In the genomic region with DNA sequence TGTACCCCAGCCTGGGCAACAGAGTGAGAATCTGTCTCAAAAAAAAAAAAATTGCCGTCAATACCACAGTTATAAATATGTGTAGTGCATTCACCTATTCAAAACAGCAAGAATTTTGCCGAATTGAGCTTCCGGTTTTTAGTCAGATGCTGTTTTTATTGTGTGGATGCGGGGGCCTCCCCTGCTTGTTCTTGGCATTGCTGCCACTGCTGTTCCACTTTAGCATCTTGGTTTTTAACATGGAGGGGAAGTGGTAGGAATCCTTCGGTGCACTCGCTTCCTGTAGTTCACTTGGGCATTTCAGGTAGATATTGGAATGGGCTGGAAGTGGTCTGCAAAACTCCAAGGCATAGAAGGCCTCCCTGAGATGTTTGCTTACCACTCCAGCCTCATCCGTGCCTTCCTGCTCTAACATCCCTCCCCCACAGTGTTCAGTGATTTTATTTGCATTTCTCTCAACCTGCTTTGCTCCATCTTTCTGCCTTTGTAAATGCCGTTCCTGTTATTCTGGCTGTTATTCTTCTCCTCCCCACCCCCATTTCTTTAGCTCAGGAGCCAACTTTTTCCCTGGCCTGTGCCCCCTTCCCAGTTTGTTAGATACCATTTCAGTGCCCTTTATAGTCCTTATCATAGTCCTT, we compare ENCODE assay signal across 7 cellular contexts. TPM values are rescaled to one million over a fixed set of nuclear protein-coding genes. Genes with fewer than 3 reads are reported as not detected.
DNase-seq lines count a peak whose midpoint lies in the region; ATAC-seq and TF ChIP-seq lines count a peak whose summit lies in the region.

No MANE protein-coding gene starts in this region.

- peaks cover 93% of the 10 kb centered on the region for H3K79me2 ChIP-seq in GM23338 (replicated peaks; ENCODE audit: insufficient read depth)
- H3K79me2 ChIP-seq in OCI-LY1 (ENCODE audit: insufficient read depth, low read length), result peaks cover 58% of the 10 kb centered on the region

- no peaks in the 10 kb centered on the region for H3K27me3 ChIP-seq in GM23338 (ENCODE audit: insufficient read depth)
- H3K27me3 ChIP-seq in OCI-LY1 (ENCODE audit: insufficient read depth, low read length), result no peaks in the 10 kb centered on the region

- H4K20me1 ChIP-seq in GM23338 (replicated peaks; ENCODE audit: insufficient read depth), result 0 out of 2 replicates have a peak, but pooled peaks cover 3% of the 10 kb centered on the region
- H4K20me1 ChIP-seq in OCI-LY1 (ENCODE audit: insufficient read depth, low read length), result no peaks in the 10 kb centered on the region

- H3K4me1 ChIP-seq in GM23338 (ENCODE audit: insufficient read depth), result peaks cover 46% of the 10 kb centered on the region
- peaks cover 83% of the 10 kb centered on the region for H3K4me1 ChIP-seq in OCI-LY1 (ENCODE audit: insufficient read depth, low read length, severe bottlenecking)

- H3K4me2 ChIP-seq in GM23338 (peak overlapping the region; percentile 53; the same call in 1 of the 2 replicates), OCI-LY1 (ENCODE audit: low read length) (peak overlapping the region; percentile 87)

- ATAC-seq in GM18858 (IDR thresholded peaks at IDR 0.05; ENCODE audit: unreplicated experiment) (peak; percentile 26), GM23338 (no peak; the same call in 2 of the 3 replicates)

- H3F3A ChIP-seq in GM23338 (replicated peaks; ENCODE audit: low read depth) (0 out of 2 replicates have a peak, but pooled peaks cover 3% of the 10 kb centered on the region), OCI-LY1 (ENCODE audit: insufficient read depth, low read length) (peaks cover 9% of the 10 kb centered on the region)

- 0 out of 2 replicates have a peak, but pooled peaks cover 2% of the 10 kb centered on the region for H3K9me3 ChIP-seq in OCI-LY1 (ENCODE audit: low read length)

- DNase-seq in GM23338 (ENCODE audit: low spot score), result peak; percentile 17
- no peak for DNase-seq in mesothelial cell of epicardium (ENCODE audit: low spot score in 2 of 2, unreplicated experiment in 2 of 2)
- no peak for DNase-seq in A172 (ENCODE audit: low spot score)
- no peak for DNase-seq in AG08395 (ENCODE audit: low spot score)
- DNase-seq in activated CD8-positive, alpha-beta memory T cell treated with anti-CD3 and anti-CD28 coated beads, Interleukin-2, amount 50 U/mL, for 4 hours, result no peak

- no peak overlapping the region for H3K4me3 Mint-ChIP-seq in GM23338
- H3K4me3 Mint-ChIP-seq in mesothelial cell of epicardium, result no peak overlapping the region

- H3K9me2 ChIP-seq in GM23338 (ENCODE audit: insufficient read depth) (no peaks in the 10 kb centered on the region), OCI-LY1 (ENCODE audit: low read depth, low read length) (no peaks in the 10 kb centered on the region)

- H3K27me3 Mint-ChIP-seq in GM23338 (ENCODE audit: insufficient read depth, low read depth, poor library complexity), result peaks cover 3% of the 10 kb centered on the region
- no peaks in the 10 kb centered on the region for H3K27me3 Mint-ChIP-seq in mesothelial cell of epicardium (ENCODE audit: low read depth)

- TF ChIP-seq CTCF in GM23338 (conservative IDR thresholded peaks at IDR 0.05; ENCODE audit: low read depth in 2 of 2), result no peak
- no peak for TF ChIP-seq CTCF in OCI-LY1 (IDR thresholded peaks at IDR 0.05; ENCODE audit: low read length)
- TF ChIP-seq CTCF in mesothelial cell of epicardium (IDR thresholded peaks at IDR 0.05; ENCODE audit: unreplicated experiment), result no peak

- H3K9ac ChIP-seq in OCI-LY1 (ENCODE audit: low read length), result peak overlapping the region; percentile 66

- H2AFZ ChIP-seq in GM23338 (no peak overlapping the region), OCI-LY1 (ENCODE audit: low read length) (0 out of 2 replicates have a peak overlapping the region, but pooled peaks have one; percentile 13)

- peaks cover 51% of the 10 kb centered on the region for H3K4me1 Mint-ChIP-seq in GM23338
- H3K4me1 Mint-ChIP-seq in mesothelial cell of epicardium, result peaks cover 13% of the 10 kb centered on the region

- peak overlapping the region; percentile 3 for H3K27ac Mint-ChIP-seq in GM23338
- H3K27ac Mint-ChIP-seq in mesothelial cell of epicardium, result peak overlapping the region; percentile 7

- H3K36me3 Mint-ChIP-seq in GM23338 (ENCODE audit: low read depth) (peaks cover 11% of the 10 kb centered on the region; the same call in 2 of the 3 replicates), mesothelial cell of epicardium (peaks cover 4% of the 10 kb centered on the region)

- H3K4me3 ChIP-seq in GM23338 (no peak overlapping the region), OCI-LY1 (ENCODE audit: low read depth, low read length, poor library complexity, severe bottlenecking) (peak overlapping the region; percentile 55)

- peak overlapping the region; percentile 46; the same call in 1 of the 2 replicates for H3K27ac ChIP-seq in GM23338 (ENCODE audit: low read depth)
- H3K27ac ChIP-seq in OCI-LY1 (ENCODE audit: low read depth, low read length, poor library complexity, severe bottlenecking), result peak overlapping the region; percentile 96

- no peaks in the 10 kb centered on the region for H3K36me3 ChIP-seq in GM23338 (ENCODE audit: insufficient read depth)
- H3K36me3 ChIP-seq in OCI-LY1 (ENCODE audit: insufficient read depth, low read length), result peaks cover 12% of the 10 kb centered on the region; the same call in 1 of the 2 replicates

- H3K9me3 Mint-ChIP-seq in GM23338 (no peaks in the 10 kb centered on the region), mesothelial cell of epicardium (peaks cover 1% of the 10 kb centered on the region)

TF ChIP-seq in GM23338, 12 proteins besides CTCF, POLR2A, EP300 and RAD21 (continues in another document):
- TF ChIP-seq JUNB (IDR thresholded peaks at IDR 0.05; ENCODE audit: unreplicated experiment) (no peak), ZNF331 (CRISPR knock-in tag; IDR thresholded peaks at IDR 0.05; ENCODE audit: low read depth) (no peak), POLR2AphosphoS5 (IDR thresholded peaks at IDR 0.05; ENCODE audit: low read depth) (no peak), NANOG (IDR thresholded peaks at IDR 0.05; ENCODE audit: borderline replicate concordance) (no peak)
- TF ChIP-seq, protein P1, sequence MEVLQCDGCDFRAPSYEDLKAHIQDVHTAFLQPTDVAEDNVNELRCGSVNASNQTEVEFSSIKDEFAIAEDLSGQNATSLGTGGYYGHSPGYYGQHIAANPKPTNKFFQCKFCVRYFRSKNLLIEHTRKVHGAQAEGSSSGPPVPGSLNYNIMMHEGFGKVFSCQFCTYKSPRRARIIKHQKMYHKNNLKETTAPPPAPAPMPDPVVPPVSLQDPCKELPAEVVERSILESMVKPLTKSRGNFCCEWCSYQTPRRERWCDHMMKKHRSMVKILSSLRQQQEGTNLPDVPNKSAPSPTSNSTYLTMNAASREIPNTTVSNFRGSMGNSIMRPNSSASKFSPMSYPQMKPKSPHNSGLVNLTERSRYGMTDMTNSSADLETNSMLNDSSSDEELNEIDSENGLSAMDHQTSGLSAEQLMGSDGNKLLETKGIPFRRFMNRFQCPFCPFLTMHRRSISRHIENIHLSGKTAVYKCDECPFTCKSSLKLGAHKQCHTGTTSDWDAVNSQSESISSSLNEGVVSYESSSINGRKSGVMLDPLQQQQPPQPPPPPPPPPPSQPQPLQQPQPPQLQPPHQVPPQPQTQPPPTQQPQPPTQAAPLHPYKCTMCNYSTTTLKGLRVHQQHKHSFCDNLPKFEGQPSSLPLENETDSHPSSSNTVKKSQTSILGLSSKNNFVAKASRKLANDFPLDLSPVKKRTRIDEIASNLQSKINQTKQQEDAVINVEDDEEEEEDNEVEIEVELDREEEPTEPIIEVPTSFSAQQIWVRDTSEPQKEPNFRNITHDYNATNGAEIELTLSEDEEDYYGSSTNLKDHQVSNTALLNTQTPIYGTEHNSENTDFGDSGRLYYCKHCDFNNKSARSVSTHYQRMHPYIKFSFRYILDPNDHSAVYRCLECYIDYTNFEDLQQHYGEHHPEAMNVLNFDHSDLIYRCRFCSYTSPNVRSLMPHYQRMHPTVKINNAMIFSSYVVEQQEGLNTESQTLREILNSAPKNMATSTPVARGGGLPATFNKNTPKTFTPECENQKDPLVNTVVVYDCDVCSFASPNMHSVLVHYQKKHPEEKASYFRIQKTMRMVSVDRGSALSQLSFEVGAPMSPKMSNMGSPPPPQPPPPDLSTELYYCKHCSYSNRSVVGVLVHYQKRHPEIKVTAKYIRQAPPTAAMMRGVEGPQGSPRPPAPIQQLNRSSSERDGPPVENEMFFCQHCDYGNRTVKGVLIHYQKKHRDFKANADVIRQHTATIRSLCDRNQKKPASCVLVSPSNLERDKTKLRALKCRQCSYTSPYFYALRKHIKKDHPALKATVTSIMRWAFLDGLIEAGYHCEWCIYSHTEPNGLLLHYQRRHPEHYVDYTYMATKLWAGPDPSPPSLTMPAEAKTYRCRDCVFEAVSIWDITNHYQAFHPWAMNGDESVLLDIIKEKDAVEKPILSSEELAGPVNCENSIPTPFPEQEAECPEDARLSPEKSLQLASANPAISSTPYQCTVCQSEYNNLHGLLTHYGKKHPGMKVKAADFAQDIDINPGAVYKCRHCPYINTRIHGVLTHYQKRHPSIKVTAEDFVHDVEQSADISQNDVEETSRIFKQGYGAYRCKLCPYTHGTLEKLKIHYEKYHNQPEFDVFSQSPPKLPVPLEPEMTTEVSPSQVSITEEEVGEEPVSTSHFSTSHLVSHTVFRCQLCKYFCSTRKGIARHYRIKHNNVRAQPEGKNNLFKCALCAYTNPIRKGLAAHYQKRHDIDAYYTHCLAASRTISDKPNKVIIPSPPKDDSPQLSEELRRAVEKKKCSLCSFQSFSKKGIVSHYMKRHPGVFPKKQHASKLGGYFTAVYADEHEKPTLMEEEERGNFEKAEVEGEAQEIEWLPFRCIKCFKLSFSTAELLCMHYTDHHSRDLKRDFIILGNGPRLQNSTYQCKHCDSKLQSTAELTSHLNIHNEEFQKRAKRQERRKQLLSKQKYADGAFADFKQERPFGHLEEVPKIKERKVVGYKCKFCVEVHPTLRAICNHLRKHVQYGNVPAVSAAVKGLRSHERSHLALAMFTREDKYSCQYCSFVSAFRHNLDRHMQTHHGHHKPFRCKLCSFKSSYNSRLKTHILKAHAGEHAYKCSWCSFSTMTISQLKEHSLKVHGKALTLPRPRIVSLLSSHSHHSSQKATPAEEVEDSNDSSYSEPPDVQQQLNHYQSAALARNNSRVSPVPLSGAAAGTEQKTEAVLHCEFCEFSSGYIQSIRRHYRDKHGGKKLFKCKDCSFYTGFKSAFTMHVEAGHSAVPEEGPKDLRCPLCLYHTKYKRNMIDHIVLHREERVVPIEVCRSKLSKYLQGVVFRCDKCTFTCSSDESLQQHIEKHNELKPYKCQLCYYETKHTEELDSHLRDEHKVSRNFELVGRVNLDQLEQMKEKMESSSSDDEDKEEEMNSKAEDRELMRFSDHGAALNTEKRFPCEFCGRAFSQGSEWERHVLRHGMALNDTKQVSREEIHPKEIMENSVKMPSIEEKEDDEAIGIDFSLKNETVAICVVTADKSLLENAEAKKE (CRISPR knock-in tag; IDR thresholded peaks at IDR 0.05), result no peak

RNA-seq across cellular contexts. Expression of a gene that starts 25.5 kb away (rescaled TPM):
- 30.2 and 40.4 TPM in 2 replicates for total RNA-seq in GM23338 (2014; rRNA removed; shearing (Covaris generic))
- polyA plus RNA-seq in GM23338 (2016; fragmentation: Nextera tagmentation; extraction: Ambion mirVana), result 7.3 and 7.9 TPM in 2 replicates
- total RNA-seq in mesothelial cell of epicardium, result 35.3 to 36.9 TPM (median 36.2 TPM) in 3 replicates
- 4.6 and 7.0 TPM in 2 replicates for total RNA-seq in A172 (2014; rRNA removed; shearing (Covaris generic))
